Comparison of ENCODE assay signal across 21 cellular contexts in the genomic region with DNA sequence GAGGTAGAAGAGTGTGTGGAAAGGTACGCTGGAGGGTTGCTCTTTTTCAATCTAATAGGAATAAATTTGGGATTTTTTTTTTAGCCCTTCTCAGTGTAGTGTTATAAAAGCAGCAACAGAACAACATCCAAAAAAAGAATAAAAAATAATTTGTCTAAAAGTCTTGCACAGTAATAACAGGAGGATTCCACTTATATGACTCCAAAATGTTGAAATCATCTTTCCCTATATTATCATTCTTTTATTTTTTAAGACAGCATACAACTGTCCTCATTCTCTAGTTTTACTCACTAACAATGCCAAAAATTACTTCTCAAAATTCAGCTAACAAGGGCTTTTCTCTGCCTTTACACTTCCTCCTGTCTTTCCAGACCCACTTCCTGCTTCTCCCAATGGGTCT. TPM values are rescaled to one million over a fixed set of nuclear protein-coding genes. Genes with fewer than 3 reads are reported as not detected.
DNase-seq lines count a peak whose midpoint lies in the region; ATAC-seq and TF ChIP-seq lines count a peak whose summit lies in the region.
"Had no signal": no experiment of that assay in that cellular context is flagged by ENCODE, and none has a peak within 500 bp of the region (broad histone marks: within the 10 kb centered on the region; RNA-seq: fewer than 3 reads in every experiment).

No MANE protein-coding gene starts in this region.

- no peaks in the 10 kb centered on the region for H3K27me3 Mint-ChIP-seq in activated T-helper 17 cell treated with anti-CD3 and anti-CD28 coated beads, Interleukin-2, amount 50 U/mL, for 72 hours
- peaks cover 23% of the 10 kb centered on the region for H3K27me3 Mint-ChIP-seq in type B pancreatic cell

- no peak overlapping the region for H3K4me3 ChIP-seq in left ventricle myocardium inferior
- H3K4me3 ChIP-seq in lung, result no peak overlapping the region
- H3K4me3 ChIP-seq: mucosa of descending colon, testis had no signal

- H3K27ac Mint-ChIP-seq in activated T-helper 17 cell treated with anti-CD3 and anti-CD28 coated beads, Interleukin-2, amount 50 U/mL, for 72 hours, result peak overlapping the region; percentile 91
- H3K27ac Mint-ChIP-seq in type B pancreatic cell, result peak overlapping the region; percentile 8

- 86 to 94% methylated on average over 1 of the region's 1 CpG for WGBS in lung, 2 donors

- H3K9me3 ChIP-seq in left ventricle myocardium inferior (replicated peaks) (peaks cover 23% of the 10 kb centered on the region), lung (ENCODE audit: control insufficient read depth in 2 of 2, insufficient read depth in 1 of 2, low read length in 1 of 2) (no peaks in the 10 kb centered on the region)
- H3K9me3 ChIP-seq: testis had no signal

- no peaks in the 10 kb centered on the region for H3K27me3 ChIP-seq in left ventricle myocardium inferior (ENCODE audit: low read depth)
- no peaks in the 10 kb centered on the region for H3K27me3 ChIP-seq in lung (ENCODE audit: control insufficient read depth, insufficient read depth)
- H3K27me3 ChIP-seq: testis had no signal

- ATAC-seq in activated T-helper 17 cell treated with anti-CD3 and anti-CD28 coated beads, Interleukin-2, amount 50 U/mL, for 72 hours (replicated peaks), result no peak
- no peak for ATAC-seq in lung (ENCODE audit: insufficient read depth, low FRiP score)
- ATAC-seq in HG02885 (IDR thresholded peaks at IDR 0.05; ENCODE audit: poor library complexity, unreplicated experiment), result no peak
- ATAC-seq in GM18867 (IDR thresholded peaks at IDR 0.05; ENCODE audit: unreplicated experiment), result no peak
- no peak for ATAC-seq in HG03108 (IDR thresholded peaks at IDR 0.05; ENCODE audit: unreplicated experiment)
- ATAC-seq: activated T-cell treated with anti-CD3 and anti-CD28 coated beads, Interleukin-2, amount 50 U/mL, for 4 hours had no signal

- H3K27ac ChIP-seq in left ventricle myocardium inferior (replicated peaks) (peak overlapping the region; percentile 45), lung (ENCODE audit: low read depth in 1 of 2, low read length in 1 of 2) (peak overlapping the region in 1 of 2 donors; percentile 57)
- H3K27ac ChIP-seq: KMS-11, testis had no signal

- H3K9me3 Mint-ChIP-seq in activated T-helper 17 cell treated with anti-CD3 and anti-CD28 coated beads, Interleukin-2, amount 50 U/mL, for 72 hours, result no peaks in the 10 kb centered on the region
- H3K9me3 Mint-ChIP-seq in type B pancreatic cell, result peaks cover 5% of the 10 kb centered on the region

- intact Hi-C loops in left ventricle myocardium inferior (cut with micrococcal nuclease), result no loop called here
- intact Hi-C loops in cardiac septum (cut with DNase I), result no loop called here

- peaks cover 100% of the 10 kb centered on the region for H3K36me3 Mint-ChIP-seq in activated T-helper 17 cell treated with anti-CD3 and anti-CD28 coated beads, Interleukin-2, amount 50 U/mL, for 72 hours (ENCODE audit: low read depth)
- no peaks in the 10 kb centered on the region for H3K36me3 Mint-ChIP-seq in type B pancreatic cell

- DNase-seq in left ventricle myocardium inferior (no peak), cardiac septum (ENCODE audit: low spot score) (no peak), lung (ENCODE audit: low spot score) (peak; percentile 2), type B pancreatic cell (ENCODE audit: extremely low spot score, unreplicated experiment) (no peak)
- DNase-seq: activated CD4-positive, CD25-positive, alpha-beta regulatory T cell treated with anti-CD3 and anti-CD28 coated beads, Interleukin-2, amount 50 U/mL, for 72 hours; anterior cingulate cortex; cerebellar nuclear complex; GDM1; NCI-H1105; NCI-H526; stimulated activated CD4-positive, alpha-beta T cell treated with anti-CD3 and anti-CD28 coated beads, Interleukin-1b, Interleukin-23, amount 100 ng/mL, for 48 hours; testis had no signal

- H3K4me1 Mint-ChIP-seq in activated T-helper 17 cell treated with anti-CD3 and anti-CD28 coated beads, Interleukin-2, amount 50 U/mL, for 72 hours, result peaks cover 59% of the 10 kb centered on the region
- H3K4me1 Mint-ChIP-seq in type B pancreatic cell (ENCODE audit: unreplicated experiment), result peaks cover 9% of the 10 kb centered on the region

- TF ChIP-seq CTCF in left ventricle myocardium inferior (IDR thresholded peaks at IDR 0.05; ENCODE audit: borderline replicate concordance), result no peak
- TF ChIP-seq CTCF in lung (IDR thresholded peaks at IDR 0.05; ENCODE audit: control extremely low read depth, extremely low read depth), result no peak
- TF ChIP-seq CTCF in type B pancreatic cell (conservative IDR thresholded peaks at IDR 0.05), result no peak

- peaks cover 13% of the 10 kb centered on the region for H3K4me1 ChIP-seq in left ventricle myocardium inferior
- H3K4me1 ChIP-seq in lung (ENCODE audit: control insufficient read depth in 2 of 2, insufficient read depth in 2 of 2, low read length in 2 of 2), result no peaks in the 10 kb centered on the region
- H3K4me1 ChIP-seq: testis had no signal

- H3K4me3 Mint-ChIP-seq in activated T-helper 17 cell treated with anti-CD3 and anti-CD28 coated beads, Interleukin-2, amount 50 U/mL, for 72 hours, result peak overlapping the region; percentile 72
- no peak overlapping the region for H3K4me3 Mint-ChIP-seq in type B pancreatic cell
- H3K4me3 Mint-ChIP-seq: activated T-cell treated with anti-CD3 and anti-CD28 coated beads, Interleukin-2, amount 50 U/mL, for 4 hours had no signal

- H3K36me3 ChIP-seq in left ventricle myocardium inferior (no peaks in the 10 kb centered on the region), lung (ENCODE audit: control insufficient read depth in 2 of 2, insufficient read depth in 2 of 2, low read length in 2 of 2) (no peaks in the 10 kb centered on the region)

RNA-seq across cellular contexts. Expression of gene IL2RA, which starts 27.8 kb away (rescaled TPM):
- total RNA-seq in left ventricle myocardium inferior, result 2.3 TPM
- total RNA-seq in cardiac septum, result 0.73 TPM
- total RNA-seq in activated T-helper 17 cell treated with anti-CD3 and anti-CD28 coated beads, Interleukin-2, amount 50 U/mL, for 72 hours, result 1,000 to 10,000 TPM; 1,342 to 1,348 TPM
- total RNA-seq in lung, result 1 to 10 TPM; 1.2 to 5.7 TPM
- 10 to 100 TPM in 1 of 2 donors, under 1 TPM in 1; 0.24 to 10.3 TPM for polyA plus RNA-seq in lung
- not detected in 2 replicates for total RNA-seq in type B pancreatic cell (ENCODE audit: low replicate concordance)
- total RNA-seq: H4, osteocyte had no signal

RNA-seq across cellular contexts. Expression of gene RBM17, which starts 54.5 kb away (rescaled TPM):
- total RNA-seq in left ventricle myocardium inferior, result 56.1 TPM
- total RNA-seq in cardiac septum, result 70.1 TPM
- total RNA-seq in activated T-helper 17 cell treated with anti-CD3 and anti-CD28 coated beads, Interleukin-2, amount 50 U/mL, for 72 hours, result 100 to 1,000 TPM; 157 to 253 TPM
- 100 to 1,000 TPM in 1 of 2 donors, 10 to 100 TPM in 1; 84.5 to 103 TPM for total RNA-seq in lung
- 10 to 100 TPM; 65.5 to 76.7 TPM for polyA plus RNA-seq in lung
- total RNA-seq in type B pancreatic cell (ENCODE audit: low replicate concordance), result 92.1 and 105 TPM in 2 replicates

RNA-seq across cellular contexts. Expression of gene IL15RA, which starts 57.0 kb away (rescaled TPM):
- total RNA-seq in left ventricle myocardium inferior, result 6.0 TPM
- total RNA-seq in cardiac septum, result 3.9 TPM
- total RNA-seq in activated T-helper 17 cell treated with anti-CD3 and anti-CD28 coated beads, Interleukin-2, amount 50 U/mL, for 72 hours, result 10 to 100 TPM; 25.5 to 28.2 TPM
- total RNA-seq in lung, result 10 to 100 TPM; 13.2 to 40.0 TPM
- polyA plus RNA-seq in lung, result 10 to 100 TPM; 25.5 to 67.7 TPM
- 1.4 and 3.7 TPM in 2 replicates for total RNA-seq in type B pancreatic cell (ENCODE audit: low replicate concordance)

Comparison
In these comparisons a context has a peak if more than half of its experiments do, and no peak if none do; other contexts are left out.
1. RNA of gene IL2RA, which starts 27.8 kb away (total RNA-seq): 1,342 to 1,348 TPM in activated T-helper 17 cell treated with anti-CD3 and anti-CD28 coated beads, Interleukin-2, amount 50 U/mL, for 72 hours; 1.2 to 5.7 TPM in lung, 2.3 TPM in left ventricle myocardium inferior (single experiment), 0.73 TPM in cardiac septum (single experiment) and not detected in type B pancreatic cell; every median in the first group is over 100 times any median in the second.